ENCODE assay signal across 1 cellular context in genomic region chr1:3369437-3370076, GRCh38.
TF ChIP-seq lines count a peak whose summit lies in the region.

No MANE protein-coding gene starts in this region.

TF ChIP-seq in WTC11, 78 proteins besides CTCF, POLR2A, EP300 and RAD21 (continued from another document):
- TF ChIP-seq, protein P1, sequence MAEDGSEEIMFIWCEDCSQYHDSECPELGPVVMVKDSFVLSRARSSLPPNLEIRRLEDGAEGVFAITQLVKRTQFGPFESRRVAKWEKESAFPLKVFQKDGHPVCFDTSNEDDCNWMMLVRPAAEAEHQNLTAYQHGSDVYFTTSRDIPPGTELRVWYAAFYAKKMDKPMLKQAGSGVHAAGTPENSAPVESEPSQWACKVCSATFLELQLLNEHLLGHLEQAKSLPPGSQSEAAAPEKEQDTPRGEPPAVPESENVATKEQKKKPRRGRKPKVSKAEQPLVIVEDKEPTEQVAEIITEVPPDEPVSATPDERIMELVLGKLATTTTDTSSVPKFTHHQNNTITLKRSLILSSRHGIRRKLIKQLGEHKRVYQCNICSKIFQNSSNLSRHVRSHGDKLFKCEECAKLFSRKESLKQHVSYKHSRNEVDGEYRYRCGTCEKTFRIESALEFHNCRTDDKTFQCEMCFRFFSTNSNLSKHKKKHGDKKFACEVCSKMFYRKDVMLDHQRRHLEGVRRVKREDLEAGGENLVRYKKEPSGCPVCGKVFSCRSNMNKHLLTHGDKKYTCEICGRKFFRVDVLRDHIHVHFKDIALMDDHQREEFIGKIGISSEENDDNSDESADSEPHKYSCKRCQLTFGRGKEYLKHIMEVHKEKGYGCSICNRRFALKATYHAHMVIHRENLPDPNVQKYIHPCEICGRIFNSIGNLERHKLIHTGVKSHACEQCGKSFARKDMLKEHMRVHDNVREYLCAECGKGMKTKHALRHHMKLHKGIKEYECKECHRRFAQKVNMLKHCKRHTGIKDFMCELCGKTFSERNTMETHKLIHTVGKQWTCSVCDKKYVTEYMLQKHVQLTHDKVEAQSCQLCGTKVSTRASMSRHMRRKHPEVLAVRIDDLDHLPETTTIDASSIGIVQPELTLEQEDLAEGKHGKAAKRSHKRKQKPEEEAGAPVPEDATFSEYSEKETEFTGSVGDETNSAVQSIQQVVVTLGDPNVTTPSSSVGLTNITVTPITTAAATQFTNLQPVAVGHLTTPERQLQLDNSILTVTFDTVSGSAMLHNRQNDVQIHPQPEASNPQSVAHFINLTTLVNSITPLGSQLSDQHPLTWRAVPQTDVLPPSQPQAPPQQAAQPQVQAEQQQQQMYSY (CRISPR knock-in tag; IDR thresholded peaks at IDR 0.05) = no peak
- TF ChIP-seq ZSCAN18 (CRISPR knock-in tag; IDR thresholded peaks at IDR 0.05) = no peak
- no peak for TF ChIP-seq ZNF138 (CRISPR knock-in tag; conservative IDR thresholded peaks at IDR 0.05)
- no peak for TF ChIP-seq KAT7 (CRISPR knock-in tag; IDR thresholded peaks at IDR 0.05; ENCODE audit: borderline replicate concordance)
- TF ChIP-seq ZNF317 (CRISPR knock-in tag; IDR thresholded peaks at IDR 0.05; ENCODE audit: borderline replicate concordance, low read depth) = no peak
- TF ChIP-seq NR2C2 (CRISPR knock-in tag; IDR thresholded peaks at IDR 0.05) = no peak
- TF ChIP-seq NFYB (CRISPR knock-in tag; conservative IDR thresholded peaks at IDR 0.05; ENCODE audit: low read depth) = no peak
- TF ChIP-seq, protein P2, sequence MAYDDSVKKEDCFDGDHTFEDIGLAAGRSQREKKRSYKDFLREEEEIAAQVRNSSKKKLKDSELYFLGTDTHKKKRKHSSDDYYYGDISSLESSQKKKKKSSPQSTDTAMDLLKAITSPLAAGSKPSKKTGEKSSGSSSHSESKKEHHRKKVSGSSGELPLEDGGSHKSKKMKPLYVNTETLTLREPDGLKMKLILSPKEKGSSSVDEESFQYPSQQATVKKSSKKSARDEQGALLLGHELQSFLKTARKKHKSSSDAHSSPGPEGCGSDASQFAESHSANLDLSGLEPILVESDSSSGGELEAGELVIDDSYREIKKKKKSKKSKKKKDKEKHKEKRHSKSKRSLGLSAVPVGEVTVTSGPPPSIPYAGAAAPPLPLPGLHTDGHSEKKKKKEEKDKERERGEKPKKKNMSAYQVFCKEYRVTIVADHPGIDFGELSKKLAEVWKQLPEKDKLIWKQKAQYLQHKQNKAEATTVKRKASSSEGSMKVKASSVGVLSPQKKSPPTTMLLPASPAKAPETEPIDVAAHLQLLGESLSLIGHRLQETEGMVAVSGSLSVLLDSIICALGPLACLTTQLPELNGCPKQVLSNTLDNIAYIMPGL (CRISPR knock-in tag; IDR thresholded peaks at IDR 0.05) = no peak
- TF ChIP-seq GABPB1 (CRISPR knock-in tag; IDR thresholded peaks at IDR 0.05) = no peak
- TF ChIP-seq FOXK1 (CRISPR knock-in tag; IDR thresholded peaks at IDR 0.05) = no peak
